ENCODE assay signal across 18 cellular contexts in genomic region chr15:75033809-75034208, GRCh38. TPM values are rescaled to one million over a fixed set of nuclear protein-coding genes. Genes with fewer than 3 reads are reported as not detected.
A peak's percentile ranks its signal among the peaks of the same experiment; 100 is the strongest.
DNase-seq lines count a peak whose midpoint lies in the region; ATAC-seq and TF ChIP-seq lines count a peak whose summit lies in the region.
"Had no signal": no experiment of that assay in that cellular context is flagged by ENCODE, and none has a peak within 500 bp of the region (broad histone marks: within the 10 kb centered on the region; RNA-seq: fewer than 3 reads in every experiment).

No MANE protein-coding gene starts in this region.

- H3K27ac Mint-ChIP-seq in Caco-2 (ENCODE audit: unreplicated experiment), result peak overlapping the region; percentile 28
- no peak overlapping the region for H3K27ac Mint-ChIP-seq in progenitor cell of endocrine pancreas
- H3K27ac Mint-ChIP-seq: T-helper 1 cell treated with Interleukin-12 subunit alpha and Interleukin-12 subunit beta and Interleukin-4 antibody, amounts not matched to agents 30 μg/mL and 1 μg/mL, for 36 hours had no signal

- H3K27me3 Mint-ChIP-seq in Caco-2 (ENCODE audit: insufficient read depth, unreplicated experiment) (no peaks in the 10 kb centered on the region), progenitor cell of endocrine pancreas (no peaks in the 10 kb centered on the region)

- H3K4me1 ChIP-seq in Caco-2 (peaks cover 77% of the 10 kb centered on the region), heart right ventricle (peaks cover 13 to 75% (median 33%) of the 10 kb centered on the region in 9 donors)

- no TSS peak for BruUV-seq in Caco-2 (replicated peaks; lab: Mats Ljungman, UMichigan)

- H3K4me1 Mint-ChIP-seq in Caco-2 (ENCODE audit: low read depth, unreplicated experiment) (peaks cover 42% of the 10 kb centered on the region), progenitor cell of endocrine pancreas (ENCODE audit: low read depth) (peaks cover 39% of the 10 kb centered on the region)

- no peak for TF ChIP-seq CTCF in Caco-2 (IDR thresholded peaks at IDR 0.05; ENCODE audit: insufficient read depth in 1 of 2, low read depth in 1 of 2, low read length in 1 of 2, severe bottlenecking in 1 of 2, unreplicated experiment in 1 of 2)
- peak; percentile 28; the same call in 1 of the 2 replicates for TF ChIP-seq CTCF in GM12875 (IDR thresholded peaks at IDR 0.05; ENCODE audit: borderline replicate concordance, insufficient read depth, low read depth, low read length)
- peak; percentile 33; the same call in 1 of the 2 replicates for TF ChIP-seq CTCF in WERI-Rb-1 (IDR thresholded peaks at IDR 0.05; ENCODE audit: low read depth, low read length)
- peak; percentile 14 for TF ChIP-seq CTCF in progenitor cell of endocrine pancreas (IDR thresholded peaks at IDR 0.05; ENCODE audit: unreplicated experiment)
- no peak for TF ChIP-seq CTCF in heart right ventricle (IDR thresholded peaks at IDR 0.05)

- H3K4me3 Mint-ChIP-seq in Caco-2 (ENCODE audit: unreplicated experiment), result no peak overlapping the region
- no peak overlapping the region for H3K4me3 Mint-ChIP-seq in progenitor cell of endocrine pancreas (ENCODE audit: low read depth)
- H3K4me3 Mint-ChIP-seq: T-helper 1 cell treated with Interleukin-12 subunit alpha and Interleukin-12 subunit beta and Interleukin-4 antibody, amounts not matched to agents 30 μg/mL and 1 μg/mL, for 36 hours had no signal

- DNase-seq in Caco-2 (no peak), WERI-Rb-1 (no peak), progenitor cell of endocrine pancreas (ENCODE audit: low spot score, unreplicated experiment) (no peak), sciatic nerve (ENCODE audit: low spot score) (no peak), heart right ventricle (no peak), NCI-H2227 treated with DMSO at 0.1 percent for 48 hours (lab: John Stamatoyannopoulos, UW) (no peak)
- DNase-seq: Calu3, DMS79 treated with DMSO at 0.1 percent for 48 hours, NCI-H1092 treated with DMSO at 0.1 percent for 48 hours, NCI-H1694, NCI-H446 treated with DMSO at 0.1 percent for 48 hours, NCI-H748 treated with DMSO at 0.1 percent for 48 hours, SHP77 had no signal

- H3K9me3 Mint-ChIP-seq in Caco-2 (ENCODE audit: unreplicated experiment) (no peaks in the 10 kb centered on the region), progenitor cell of endocrine pancreas (ENCODE audit: low read depth) (no peaks in the 10 kb centered on the region)
- H3K9me3 Mint-ChIP-seq: T-helper 1 cell treated with Interleukin-12 subunit alpha and Interleukin-12 subunit beta and Interleukin-4 antibody, amounts not matched to agents 30 μg/mL and 1 μg/mL, for 36 hours had no signal

- ATAC-seq in sciatic nerve, result no peak
- ATAC-seq in heart right ventricle, result no peak
- ATAC-seq: SK-N-SH treated with all-trans-retinoic acid at 6 μM for 48 hours had no signal

- H3K36me3 ChIP-seq in Caco-2 (ENCODE audit: control insufficient read depth, insufficient read depth, low read length) (no peaks in the 10 kb centered on the region), WERI-Rb-1 (peaks cover 3% of the 10 kb centered on the region; the same call in 1 of the 2 replicates), heart right ventricle (no peaks in the 10 kb centered on the region)

- H3K27me3 ChIP-seq in Caco-2 (replicated peaks; ENCODE audit: control insufficient read depth, insufficient read depth, low read length) (no peaks in the 10 kb centered on the region), WERI-Rb-1 (ENCODE audit: insufficient read depth, low read depth, severe bottlenecking) (no peaks in the 10 kb centered on the region), heart right ventricle (no peaks in the 10 kb centered on the region)

- intact Hi-C loops in Caco-2 (cut with micrococcal nuclease; ENCODE audit: unreplicated experiment) (no loop called here), sciatic nerve (cut with DNase I) (no loop called here), heart right ventricle (cut with DNase I) (loop anchor here in 2 of 10 donors (5.0 kb wide), 2 partner anchors 168 to 268 kb away; partner anchors contain the start of gene C15orf39 (in 1 of the 2))

- no peak overlapping the region for H3K4me3 ChIP-seq in Caco-2 (ENCODE audit: low read depth, low read length)
- no peak overlapping the region for H3K4me3 ChIP-seq in GM12875 (ENCODE audit: low read depth, low read length)
- H3K4me3 ChIP-seq in WERI-Rb-1 (ENCODE audit: low read depth, low read length), result no peak overlapping the region
- no peak overlapping the region for H3K4me3 ChIP-seq in heart right ventricle
- H3K4me3 ChIP-seq: HAP-1 had no signal

- 80 to 88% methylated on average over 6 of the region's 6 CpGs for WGBS in heart right ventricle, 2 donors

- CTCF ChIA-PET in Caco-2 (lab: Charles Lee), result interaction anchor here (0.7 to 1.6 kb wide), 6 partner anchors 10 to 268 kb away, joined by 3 to 8 read pairs (median 5); partner anchors contain the start of genes C15orf39 and PPCDC

- H3K9me3 ChIP-seq in Caco-2, result no peaks in the 10 kb centered on the region
- H3K9me3 ChIP-seq in WERI-Rb-1 (ENCODE audit: severe bottlenecking), result no peaks in the 10 kb centered on the region
- no peaks in the 10 kb centered on the region for H3K9me3 ChIP-seq in heart right ventricle
- H3K9me3 ChIP-seq: HAP-1 had no signal

- H3K27ac ChIP-seq in WERI-Rb-1, result no peak overlapping the region
- H3K27ac ChIP-seq in heart right ventricle, result no peak overlapping the region
- H3K27ac ChIP-seq: C4-2B had no signal

- POLR2A ChIA-PET in Caco-2 (lab: Charles Lee), result no interaction called here

- H3K36me3 Mint-ChIP-seq in Caco-2 (ENCODE audit: insufficient read depth, unreplicated experiment), result peaks cover 19% of the 10 kb centered on the region
- H3K36me3 Mint-ChIP-seq in progenitor cell of endocrine pancreas (ENCODE audit: insufficient read depth), result peaks cover 16% of the 10 kb centered on the region

RNA-seq across cellular contexts. Expression of gene PPCDC, which starts 10.4 kb away (rescaled TPM):
- total RNA-seq in Caco-2 (2022) (14.7 and 18.1 TPM in 2 replicates), progenitor cell of endocrine pancreas (16.5 and 18.0 TPM in 2 replicates), sciatic nerve (20.4 TPM), heart right ventricle (10 to 100 TPM in 1 of 10 donors, 1 to 10 TPM in 9; 3.6 to 11.0 (median 5.8) TPM)
- 10 to 100 TPM in 1 of 2 donors, 1 to 10 TPM in 1; 9.9 to 14.6 TPM for polyA plus RNA-seq in heart right ventricle

RNA-seq across cellular contexts. Expression of gene SCAMP5, which starts 38.4 kb away (rescaled TPM):
- total RNA-seq in Caco-2 (2022) (9.2 and 11.8 TPM in 2 replicates), progenitor cell of endocrine pancreas (55.9 and 58.0 TPM in 2 replicates), sciatic nerve (7.6 TPM), heart right ventricle (1 to 10 TPM in 9 of 10 donors, under 1 TPM in 1; 0.55 to 7.5 (median 3.8) TPM)
- 1 to 10 TPM in 1 of 2 donors, under 1 TPM in 1; 0.73 to 5.3 TPM for polyA plus RNA-seq in heart right ventricle

Comparison
In these comparisons a context has a peak if more than half of its experiments do, and no peak if none do; other contexts are left out.
1. CTCF ChIP-seq: peak in GM12875 (single experiment), WERI-Rb-1 (single experiment) and progenitor cell of endocrine pancreas (single experiment); none in Caco-2 (0 of 2) and heart right ventricle (0 of 9).